ENCODE assay signal across 22 cellular contexts in genomic region chr16:35311475-35311874, GRCh38.
"Had no signal": no experiment of that assay in that cellular context is flagged by ENCODE, and none has a peak within 500 bp of the region (broad histone marks: within the 10 kb centered on the region; RNA-seq: fewer than 3 reads in every experiment).

No MANE protein-coding gene starts in this region.

- H3K27me3 ChIP-seq: esophagus squamous epithelium, gastroesophageal sphincter, left lung, ovary, right atrium auricular region, sigmoid colon, transverse colon had no signal

- H3K4me1 ChIP-seq: gastroesophageal sphincter, left lung, lower lobe of right lung, right atrium auricular region, sigmoid colon, transverse colon had no signal

- H3K9me3 ChIP-seq: esophagus squamous epithelium, gastroesophageal sphincter, lower lobe of right lung, ovary, right atrium auricular region, thoracic aorta, transverse colon had no signal

- H3K4me3 ChIP-seq: esophagus squamous epithelium, gastroesophageal sphincter, left lung, lower lobe of right lung, ovary, right atrium auricular region, sigmoid colon, skin epidermis, thoracic aorta, transverse colon had no signal

- DNase-seq: effector memory CD4-positive, alpha-beta T cell; esophagus squamous epithelium; foreskin fibroblast; glutamatergic neuron; immature natural killer cell; left lung; lower lobe of right lung; natural killer cell; ovary; sigmoid colon; stimulated activated CD4-positive, alpha-beta T cell treated with anti-CD3 and anti-CD28 coated beads, Interleukin-2, amount 100 ng/mL, for 24 hours; stimulated activated CD4-positive, alpha-beta T cell treated with anti-CD3 and anti-CD28 coated beads, Interleukin-4, amount 100 ng/mL, for 4 hours; stimulated activated naive B cell treated with anti-CD40 and anti-IgM and Interleukin-4, amounts not matched to agents 10 μg/mL and 1 μg/mL and 100 μg/mL, for 72 hours; stimulated activated naive CD8-positive, alpha-beta T cell treated with anti-CD3 and anti-CD28 coated beads, Interleukin-15, amount 100 ng/mL, for 72 hours; transverse colon had no signal

- H3K36me3 ChIP-seq: esophagus squamous epithelium, gastroesophageal sphincter, left lung, lower lobe of right lung, ovary, right atrium auricular region, sigmoid colon, thoracic aorta, transverse colon had no signal

- FAIRE-seq: endometrium, keratinocyte had no signal

- H3K27ac ChIP-seq: epithelial cell of prostate, esophagus squamous epithelium, gastroesophageal sphincter, left lung, lower lobe of right lung, ovary, right atrium auricular region, sigmoid colon, skin epidermis, thoracic aorta, transverse colon had no signal
